19 cellular contexts compared by ENCODE assay signal in genomic region chr1:208209896-208210589, GRCh38.
"Had no signal": no experiment of that assay in that cellular context is flagged by ENCODE, and none has a peak within 500 bp of the region (broad histone marks: within the 10 kb centered on the region; RNA-seq: fewer than 3 reads in every experiment).

No MANE protein-coding gene starts in this region.

- H3K27ac ChIP-seq: cardiac muscle cell, neural progenitor cell, ovary, sigmoid colon had no signal

- H3K36me3 ChIP-seq: neural progenitor cell, ovary, thyroid gland had no signal

- H3K4me3 ChIP-seq: ascending aorta, cardiac muscle cell, lung, neural progenitor cell, ovary, sigmoid colon, thyroid gland had no signal

- H3K4me1 Mint-ChIP-seq: activated CD8-positive, alpha-beta memory T cell treated with anti-CD3 and anti-CD28 coated beads, Interleukin-2, amount 10 ng/mL, durations not matched to agents 7 days and 5 days; naive B cell; stimulated activated memory B cell treated with anti-CD40 and anti-IgM and Interleukin-4, amounts not matched to agents 10 μg/mL and 1 μg/mL and 100 μg/mL, for 72 hours; T-cell had no signal

- ATAC-seq: activated CD8-positive, alpha-beta memory T cell treated with anti-CD3 and anti-CD28 coated beads, Interleukin-2, amount 10 ng/mL, durations not matched to agents 7 days and 5 days; stimulated activated memory B cell treated with anti-CD40 and anti-IgM and Interleukin-4, amounts not matched to agents 10 μg/mL and 1 μg/mL and 100 μg/mL, for 72 hours; T-cell had no signal

- DNase-seq: activated CD4-positive, alpha-beta memory T cell treated with anti-CD3 and anti-CD28 coated beads for 36 hours; activated CD4-positive, alpha-beta T cell treated with anti-CD3 and anti-CD28 coated beads for 1 hour; activated CD8-positive, alpha-beta memory T cell treated with anti-CD3 and anti-CD28 coated beads, Interleukin-2, amount 10 ng/mL, durations not matched to agents 7 days and 5 days; activated naive CD4-positive, alpha-beta T cell treated with anti-CD3 and anti-CD28 coated beads for 36 hours; activated T-cell treated with anti-CD3 and anti-CD28 coated beads, Interleukin-2, amount 50 U/mL, for 1 hour; foreskin fibroblast; glutamatergic neuron; naive B cell; ovary; sigmoid colon; T-cell; T-helper 9 cell had no signal

- H3K9me3 ChIP-seq: ascending aorta, ovary, sigmoid colon, thyroid gland had no signal

- H3K36me3 Mint-ChIP-seq: activated CD4-positive, alpha-beta memory T cell treated with anti-CD3 and anti-CD28 coated beads for 36 hours; activated CD8-positive, alpha-beta memory T cell treated with anti-CD3 and anti-CD28 coated beads, Interleukin-2, amount 10 ng/mL, durations not matched to agents 7 days and 5 days; stimulated activated memory B cell treated with anti-CD40 and anti-IgM and Interleukin-4, amounts not matched to agents 10 μg/mL and 1 μg/mL and 100 μg/mL, for 72 hours; T-cell had no signal

- H2AFZ ChIP-seq: neural progenitor cell had no signal

- H3K27ac Mint-ChIP-seq: activated CD4-positive, alpha-beta memory T cell treated with anti-CD3 and anti-CD28 coated beads for 36 hours; activated CD8-positive, alpha-beta memory T cell treated with anti-CD3 and anti-CD28 coated beads, Interleukin-2, amount 10 ng/mL, durations not matched to agents 7 days and 5 days; activated naive CD4-positive, alpha-beta T cell treated with anti-CD3 and anti-CD28 coated beads for 36 hours; activated T-helper 2 cell treated with anti-CD3 and anti-CD28 coated beads, Interferon-gamma antibody, Interleukin-2, Interleukin-4, amounts not matched to agents 10 μg/mL and 5 μg/mL and 100 μg/mL, durations not matched to agents 14 hours and 24 hours and 36 hours; naive B cell; stimulated activated memory B cell treated with anti-CD40 and anti-IgM and Interleukin-4, amounts not matched to agents 10 μg/mL and 1 μg/mL and 100 μg/mL, for 72 hours; T-cell had no signal

- H3K27me3 ChIP-seq: ascending aorta, cardiac muscle cell, neural progenitor cell, ovary, sigmoid colon, thyroid gland had no signal

- H3K4me3 Mint-ChIP-seq: activated CD4-positive, alpha-beta memory T cell treated with anti-CD3 and anti-CD28 coated beads for 36 hours; activated CD8-positive, alpha-beta memory T cell treated with anti-CD3 and anti-CD28 coated beads, Interleukin-2, amount 10 ng/mL, durations not matched to agents 7 days and 5 days; activated naive CD4-positive, alpha-beta T cell treated with anti-CD3 and anti-CD28 coated beads for 36 hours; naive B cell; neural progenitor cell; stimulated activated memory B cell treated with anti-CD40 and anti-IgM and Interleukin-4, amounts not matched to agents 10 μg/mL and 1 μg/mL and 100 μg/mL, for 72 hours; T-cell had no signal

- H3K4me2 ChIP-seq: neural progenitor cell had no signal

- H3K9ac ChIP-seq: neural progenitor cell had no signal

- H3K9me3 Mint-ChIP-seq: activated CD4-positive, alpha-beta memory T cell treated with anti-CD3 and anti-CD28 coated beads for 36 hours; activated naive CD4-positive, alpha-beta T cell treated with anti-CD3 and anti-CD28 coated beads for 36 hours; activated T-helper 2 cell treated with anti-CD3 and anti-CD28 coated beads, Interferon-gamma antibody, Interleukin-2, Interleukin-4, amounts not matched to agents 10 μg/mL and 5 μg/mL and 100 μg/mL, durations not matched to agents 14 hours and 24 hours and 36 hours; neural progenitor cell; stimulated activated memory B cell treated with anti-CD40 and anti-IgM and Interleukin-4, amounts not matched to agents 10 μg/mL and 1 μg/mL and 100 μg/mL, for 72 hours; T-cell had no signal
